In genomic region chr6:70706491-70707123, GRCh38 we compare ENCODE assay signal across 7 cellular contexts. TPM values are rescaled to one million over a fixed set of nuclear protein-coding genes. Genes with fewer than 3 reads are reported as not detected.
DNase-seq lines count a peak whose midpoint lies in the region; ATAC-seq and TF ChIP-seq lines count a peak whose summit lies in the region.

No MANE protein-coding gene starts in this region.

- H3K9me3 ChIP-seq in hepatocyte (ENCODE audit: low read depth), result no peaks in the 10 kb centered on the region

- H3K4me1 Mint-ChIP-seq in WTC11 (peaks cover 8% of the 10 kb centered on the region), type B pancreatic cell (ENCODE audit: unreplicated experiment) (peaks cover 5% of the 10 kb centered on the region)

- no peaks in the 10 kb centered on the region for H3K9me2 ChIP-seq in hepatocyte (replicated peaks; ENCODE audit: insufficient read depth)

- peaks cover 28% of the 10 kb centered on the region for H4K20me1 ChIP-seq in hepatocyte (ENCODE audit: insufficient read depth, poor library complexity, severe bottlenecking)

- 4% methylated on average over 3 of the region's 3 CpGs for WGBS in hepatocyte (ENCODE audit: low lambda C conversion rate, missing lambda C conversion rate)

- CTCF ChIA-PET in WTC11 (lab: Charles Lee), result interaction anchor here (0.6 to 1.9 kb wide), 9 partner anchors 22 to 306 kb away, joined by 3 to 37 read pairs (median 5); partner anchors contain the start of gene B3GAT2

- H2AFZ ChIP-seq in hepatocyte, result no peak overlapping the region

- no peak overlapping the region for H3K4me3 Mint-ChIP-seq in WTC11
- H3K4me3 Mint-ChIP-seq in type B pancreatic cell, result no peak overlapping the region

- peaks cover 90% of the 10 kb centered on the region for H3K79me2 ChIP-seq in hepatocyte

- H3K4me1 ChIP-seq in hepatocyte (ENCODE audit: insufficient read depth), result no peaks in the 10 kb centered on the region

- DNase-seq in GM10266 (ENCODE audit: extremely low spot score) (no peak), NCI-H1092 treated with DMSO at 0.1 percent for 48 hours (lab: John Stamatoyannopoulos, UW) (peak; percentile 22), WTC11 (ENCODE audit: low spot score) (no peak), hepatocyte (ENCODE audit: low spot score) (peak; percentile 46), type B pancreatic cell (ENCODE audit: extremely low spot score, unreplicated experiment) (no peak)
- no peak for DNase-seq in activated naive CD4-positive, alpha-beta T cell treated with anti-CD3 and anti-CD28 coated beads, Interleukin-2, amount 50 U/mL, for 16 hours

- H3K27me3 Mint-ChIP-seq in WTC11 (ENCODE audit: low read depth) (no peaks in the 10 kb centered on the region), type B pancreatic cell (no peaks in the 10 kb centered on the region)

- H3K27ac Mint-ChIP-seq in WTC11 (no peak overlapping the region), type B pancreatic cell (no peak overlapping the region)

- H3K4me2 ChIP-seq in hepatocyte, result no peak overlapping the region

- H3K9me3 Mint-ChIP-seq in WTC11 (peaks cover 5% of the 10 kb centered on the region; the same call in 1 of the 2 replicates), type B pancreatic cell (no peaks in the 10 kb centered on the region)

- H3K36me3 ChIP-seq in hepatocyte (replicated peaks; ENCODE audit: insufficient read depth, low read depth), result no peaks in the 10 kb centered on the region

- H3K36me3 Mint-ChIP-seq in WTC11 (peaks cover 6% of the 10 kb centered on the region; the same call in 1 of the 2 replicates), type B pancreatic cell (peaks cover 2% of the 10 kb centered on the region)

- H3K27me3 ChIP-seq in hepatocyte, result no peaks in the 10 kb centered on the region

- ATAC-seq in WTC11 (no peak), GM21447 (IDR thresholded peaks at IDR 0.05; ENCODE audit: unreplicated experiment) (no peak)

- POLR2A ChIA-PET in WTC11 (lab: Charles Lee), result interaction anchor here (1.2 kb wide), 1 partner anchor 178 kb away, joined by 3 read pairs; no protein-coding TSS in a partner anchor

- TF ChIP-seq CTCF in GM10266 (IDR thresholded peaks at IDR 0.05; ENCODE audit: control insufficient read depth, insufficient read depth, low read depth, missing control alignments) (peak; percentile 24), WTC11 (IDR thresholded peaks at IDR 0.05) (peak; percentile 36; the same call in 1 of the 2 replicates), hepatocyte (IDR thresholded peaks at IDR 0.05; ENCODE audit: poor library complexity) (peak; percentile 77), type B pancreatic cell (conservative IDR thresholded peaks at IDR 0.05) (peak; percentile 91)

- H3K27ac ChIP-seq in hepatocyte, result no peak overlapping the region

- H3K4me3 ChIP-seq in hepatocyte, result no peak overlapping the region

TF ChIP-seq in WTC11, 78 proteins besides CTCF, POLR2A, EP300 and RAD21:
- TF ChIP-seq ZNF219 (CRISPR knock-in tag; IDR thresholded peaks at IDR 0.05; ENCODE audit: borderline replicate concordance), result no peak
- no peak for TF ChIP-seq SMAD4 (CRISPR knock-in tag; IDR thresholded peaks at IDR 0.05)
- TF ChIP-seq AR (CRISPR knock-in tag; IDR thresholded peaks at IDR 0.05), result no peak
- TF ChIP-seq MXD4 (CRISPR knock-in tag; IDR thresholded peaks at IDR 0.05; ENCODE audit: borderline replicate concordance), result no peak
- no peak for TF ChIP-seq NFE2L1 (CRISPR knock-in tag; IDR thresholded peaks at IDR 0.05)
- no peak for TF ChIP-seq ZNF281 (CRISPR knock-in tag; IDR thresholded peaks at IDR 0.05)
- TF ChIP-seq ZNF317 (CRISPR knock-in tag; IDR thresholded peaks at IDR 0.05; ENCODE audit: borderline replicate concordance, low read depth), result no peak
- TF ChIP-seq GABPB1 (CRISPR knock-in tag; IDR thresholded peaks at IDR 0.05), result no peak
- TF ChIP-seq GRHL2 (CRISPR knock-in tag; IDR thresholded peaks at IDR 0.05; ENCODE audit: insufficient replicate concordance, severe bottlenecking), result no peak
- no peak for TF ChIP-seq SP1 (CRISPR knock-in tag; conservative IDR thresholded peaks at IDR 0.05)
- no peak for TF ChIP-seq AFF4 (CRISPR knock-in tag; IDR thresholded peaks at IDR 0.05; ENCODE audit: borderline replicate concordance)
- TF ChIP-seq ZSCAN18 (CRISPR knock-in tag; IDR thresholded peaks at IDR 0.05), result no peak

RNA-seq across cellular contexts. Expression of gene SMAP1, which starts 38.9 kb away (rescaled TPM):
- total RNA-seq in WTC11 (2021) (27.6 to 29.0 TPM (median 28.3 TPM) in 3 replicates), hepatocyte (42.4 and 43.1 TPM in 2 replicates), type B pancreatic cell (ENCODE audit: low replicate concordance) (22.8 and 24.2 TPM in 2 replicates)
- 28.2 TPM in 2 replicates for polyA plus RNA-seq in hepatocyte

Comparison
In these comparisons a context has a peak if more than half of its experiments do, and no peak if none do; other contexts are left out.
1. DNase-seq: peak in NCI-H1092 treated with DMSO at 0.1 percent for 48 hours (single experiment) and hepatocyte (single experiment); none in GM10266 (single experiment), WTC11 (single experiment), type B pancreatic cell (single experiment) and activated naive CD4-positive, alpha-beta T cell treated with anti-CD3 and anti-CD28 coated beads, Interleukin-2, amount 50 U/mL, for 16 hours (single experiment).
2. CTCF ChIP-seq: peak in every context shown above with its lines; median percentile 91 in type B pancreatic cell; 77 in hepatocyte; 36 in WTC11; 24 in GM10266.